Comparison of ENCODE assay signal across 8 cellular contexts in the genomic region with DNA sequence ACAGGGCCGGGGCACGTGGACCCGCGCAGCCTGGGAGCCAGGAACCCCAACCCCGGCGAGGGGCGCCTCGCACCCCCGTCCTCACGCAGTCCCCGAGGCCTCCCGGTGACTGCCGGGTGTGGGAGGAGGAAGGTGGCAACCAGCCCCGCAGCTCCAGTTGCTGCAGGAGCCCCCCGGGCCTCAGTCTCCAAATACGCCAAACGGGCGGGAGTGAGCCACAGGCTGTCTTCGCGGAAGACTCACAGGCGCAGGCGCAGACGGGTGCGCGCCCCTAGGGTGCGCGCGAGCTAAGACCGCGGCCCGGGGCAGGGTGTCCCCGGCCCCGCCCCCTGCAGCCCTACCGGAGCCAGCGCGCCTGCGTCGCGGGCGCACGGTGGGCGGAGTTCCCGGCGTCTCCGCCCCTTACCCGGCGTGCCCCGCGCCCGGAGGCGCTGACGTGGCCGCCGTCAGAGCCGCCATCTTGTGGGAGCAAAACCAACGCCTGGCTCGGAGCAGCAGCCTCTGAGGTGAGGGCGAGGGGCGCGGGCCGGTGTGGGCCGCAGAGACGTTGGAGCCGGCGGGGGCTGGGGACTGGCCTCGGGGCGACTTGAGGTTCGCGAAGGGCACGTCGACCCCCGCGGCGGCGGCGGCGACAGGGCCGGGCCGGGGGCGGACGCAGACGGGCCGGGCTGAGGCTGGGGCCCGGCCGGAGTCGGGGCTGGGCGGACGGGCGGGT. TPM values are rescaled to one million over a fixed set of nuclear protein-coding genes. Genes with fewer than 3 reads are reported as not detected.
DNase-seq lines count a peak whose midpoint lies in the region; ATAC-seq and TF ChIP-seq lines count a peak whose summit lies in the region.

A gene (plus strand): TSS at position 449 of the 715 bp plus-strand sequence. CDS start 14,407 bp downstream, outside the sequence.

- CTCF ChIA-PET in PC-9 (lab: Charles Lee): interaction anchor here (0.5 to 0.9 kb wide), 2 partner anchors 76 to 77 kb away, joined by 3 to 10 read pairs; no protein-coding TSS in a partner anchor

- H4K20me1 ChIP-seq in PC-9 (ENCODE audit: insufficient read depth): peaks cover 45% of the 10 kb centered on the region

- peak within 1 kb of the TSS; percentile 78 for H3K27ac ChIP-seq in PC-9
- peak within 1 kb of the TSS; percentile 98 for H3K27ac ChIP-seq in muscle layer of colon (ENCODE audit: low read depth, low read length)

- peak; percentile 91 for TF ChIP-seq POLR2A in erythroblast (IDR thresholded peaks at IDR 0.05; ENCODE audit: low read length)

- H3K9me3 ChIP-seq in PC-9 (ENCODE audit: insufficient read depth, low read depth) (no peaks in the 10 kb centered on the region), muscle layer of colon (ENCODE audit: low read length) (no peaks in the 10 kb centered on the region)

- H3K79me2 ChIP-seq in PC-9 (ENCODE audit: low read depth): peaks cover 79% of the 10 kb centered on the region

- POLR2A ChIA-PET in PC-9 (lab: Charles Lee; ENCODE audit: unreplicated experiment): interaction anchor here (0.5 to 0.9 kb wide), 7 partner anchors 20 to 1143 kb away, joined by 3 to 5 read pairs (median 4); no protein-coding TSS in a partner anchor

- no peaks in the 10 kb centered on the region for H3K9me2 ChIP-seq in PC-9 (ENCODE audit: insufficient read depth)

- DNase-seq in DMS153 (lab: John Stamatoyannopoulos, UW): peak; percentile 94
- DNase-seq in KBM-7: peak; percentile 92
- DNase-seq in PC-9: peak; percentile 70 to 95
- DNase-seq in activated T-cell treated with anti-CD3 and anti-CD28 coated beads, Interleukin-2, amount 50 U/mL, for 1 hour: peak; percentile 98
- DNase-seq in erythroblast (lab: John Stamatoyannopoulos, UW): peak; percentile 96 to 99
- DNase-seq in stimulated activated CD8-positive, alpha-beta memory T cell treated with anti-CD3 and anti-CD28 coated beads, Interleukin-7, amount 100 ng/mL, for 1 hour (ENCODE audit: low read depth in 2 of 2): peak; percentile 90

- H3K4me1 ChIP-seq in PC-9 (replicated peaks; ENCODE audit: insufficient read depth) (peaks cover 39% of the 10 kb centered on the region), muscle layer of colon (ENCODE audit: insufficient read depth, low read length) (peaks cover 48% of the 10 kb centered on the region)

- no TSS peak for BruUV-seq in PC-9 (replicated peaks; lab: Mats Ljungman, UMichigan)

- H3K36me3 ChIP-seq in PC-9 (ENCODE audit: low read depth): peaks cover 17% of the 10 kb centered on the region
- H3K36me3 ChIP-seq in muscle layer of colon (ENCODE audit: insufficient read depth, low read length): no peaks in the 10 kb centered on the region

- peak; percentile 72 for ATAC-seq in GM21717 (IDR thresholded peaks at IDR 0.05; ENCODE audit: unreplicated experiment)

- H3K4me2 ChIP-seq in PC-9: peak within 1 kb of the TSS; percentile 100

- no peaks in the 10 kb centered on the region for H3K27me3 ChIP-seq in PC-9 (ENCODE audit: insufficient read depth, low read depth)
- no peaks in the 10 kb centered on the region for H3K27me3 ChIP-seq in muscle layer of colon (ENCODE audit: control insufficient read depth in 1 of 2, insufficient read depth in 2 of 2, low read length in 2 of 2)

- H3K9ac ChIP-seq in muscle layer of colon (ENCODE audit: low read length): peak within 1 kb of the TSS; percentile 94

- H3K4me3 ChIP-seq in PC-9 (peak within 1 kb of the TSS; percentile 100), muscle layer of colon (ENCODE audit: low read depth in 1 of 2, low read length in 2 of 2) (peak within 1 kb of the TSS; percentile 83 to 89)

- peaks cover 41% of the 10 kb centered on the region; the same call in 1 of the 2 replicates for H3F3A ChIP-seq in PC-9 (ENCODE audit: insufficient read depth, low read depth)

- in situ Hi-C loops in KBM-7 (cut with MboI; ENCODE audit: low pct_unique_long_range_greater_than_20kb, low sequenced_read_pairs): no loop called here

- H2AFZ ChIP-seq in PC-9: peak within 1 kb of the TSS; percentile 91

- intact Hi-C loops in PC-9 (cut with micrococcal nuclease; ENCODE audit: unreplicated experiment): loop anchor here (1.0 to 5.0 kb wide), 3 partner anchors 37 to 320 kb away; a partner anchor contains a TSS

- TF ChIP-seq CTCF in PC-9 (conservative IDR thresholded peaks at IDR 0.05): no peak

RNA-seq across cellular contexts. Expression of the gene that starts here (rescaled TPM):
- 431 and 595 TPM in 2 replicates for total RNA-seq in PC-9 (2021)

Comparison
In these comparisons a context has a peak if more than half of its experiments do, and no peak if none do; other contexts are left out.
1. Peak in every context shown above with its lines: DNase-seq, ATAC-seq, H3K4me3 ChIP-seq and H3K27ac ChIP-seq.